Comparison of ENCODE assay signal across 8 cellular contexts in the genomic region with DNA sequence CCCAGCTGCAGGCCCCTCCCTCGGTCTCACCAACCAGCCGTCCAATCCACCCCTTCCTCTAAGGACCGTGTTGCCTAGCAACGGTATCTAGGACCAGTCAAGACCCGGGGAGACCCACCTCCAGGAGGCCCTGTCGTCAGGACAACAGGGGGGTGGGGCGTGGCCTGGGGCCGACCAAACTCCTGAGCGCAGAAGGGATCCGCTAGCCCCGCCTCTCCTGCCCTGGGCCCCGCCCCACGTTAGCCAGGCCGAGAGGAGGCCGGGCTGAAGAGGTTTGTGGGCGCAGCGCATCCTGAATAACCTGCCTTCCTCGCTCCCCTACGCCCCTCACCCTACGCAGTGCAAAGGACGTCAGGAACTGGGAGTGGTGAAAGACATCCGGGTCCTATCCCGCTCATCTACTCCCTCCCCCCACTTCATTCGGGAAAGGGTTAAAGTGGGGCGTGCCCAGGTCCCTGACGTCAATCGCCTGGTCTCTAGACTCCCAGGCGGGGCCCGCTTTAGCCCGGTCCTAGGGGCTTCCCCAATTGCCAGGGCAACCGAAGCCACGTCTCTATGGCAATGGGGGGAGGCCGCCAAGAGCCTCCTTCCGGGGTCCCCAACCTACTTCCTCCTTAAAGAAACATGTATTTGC. TPM values are rescaled to one million over a fixed set of nuclear protein-coding genes. Genes with fewer than 3 reads are reported as not detected.
DNase-seq lines count a peak whose midpoint lies in the region; ATAC-seq and TF ChIP-seq lines count a peak whose summit lies in the region.

No MANE protein-coding gene starts in this region.

- TF ChIP-seq CTCF in fibroblast of villous mesenchyme (IDR thresholded peaks at IDR 0.05; ENCODE audit: insufficient read depth, low read depth, low read length) (no peak), neural cell (IDR thresholded peaks at IDR 0.05; ENCODE audit: poor library complexity, severe bottlenecking) (no peak)

- peak; percentile 77 for ATAC-seq in HG03097 (IDR thresholded peaks at IDR 0.05; ENCODE audit: low FRiP score, unreplicated experiment)
- ATAC-seq in stimulated activated naive CD8-positive, alpha-beta T cell treated with anti-CD3 and anti-CD28 coated beads, Interleukin-15, Interleukin-2, amounts not matched to agents 100 U/mL and 50 U/mL, for 24 hours, result peak; percentile 90

- no peaks in the 10 kb centered on the region for H3K27me3 ChIP-seq in neural cell (ENCODE audit: insufficient read depth, low read depth, low read length)

- no peaks in the 10 kb centered on the region for H3F3A ChIP-seq in neural cell (ENCODE audit: insufficient read depth, low read length, poor library complexity, severe bottlenecking)

- H3K4me2 ChIP-seq in neural cell (ENCODE audit: low read length), result peak overlapping the region; percentile 95

- peak; percentile 85 for TF ChIP-seq EP300 in neural cell (conservative IDR thresholded peaks at IDR 0.05; ENCODE audit: poor library complexity, severe bottlenecking)

- no peaks in the 10 kb centered on the region for H3K36me3 ChIP-seq in neural cell (ENCODE audit: insufficient read depth, low read length)

- H4K20me1 ChIP-seq in neural cell (ENCODE audit: insufficient read depth), result no peaks in the 10 kb centered on the region

- no peaks in the 10 kb centered on the region for H3K9me3 ChIP-seq in neural cell (ENCODE audit: low read length)

- H3K4me3 ChIP-seq in fibroblast of villous mesenchyme (ENCODE audit: low read depth, low read length) (peak overlapping the region; percentile 62), neural cell (ENCODE audit: low read length) (peak overlapping the region; percentile 75)

- H3K9me2 ChIP-seq in neural cell (ENCODE audit: insufficient read depth, low read length), result no peaks in the 10 kb centered on the region

- peak; percentile 35 for TF ChIP-seq RAD21 in neural cell (conservative IDR thresholded peaks at IDR 0.05)

- peaks cover 38% of the 10 kb centered on the region for H3K79me2 ChIP-seq in neural cell (replicated peaks; ENCODE audit: insufficient read depth, low read length)

- DNase-seq in SIG-M5 treated with dmso at 0.1 percent for 504 hours (lab: John Stamatoyannopoulos, UW; ENCODE audit: unreplicated experiment) (peak; percentile 63), SIG-M5 (lab: John Stamatoyannopoulos, UW) (no peak), NCI-H82 treated with DMSO at 0.1 percent for 48 hours (lab: John Stamatoyannopoulos, UW; ENCODE audit: unreplicated experiment) (peak; percentile 64), fibroblast of villous mesenchyme (ENCODE audit: low read depth) (peak; percentile 90)
- DNase-seq in activated T-helper 9 cell treated with anti-CD3 and anti-CD28 coated beads, Interleukin-2, amount 50 U/mL, for 16 hours (ENCODE audit: low read depth), result peak; percentile 84
- DNase-seq in stimulated activated naive CD8-positive, alpha-beta T cell treated with anti-CD3 and anti-CD28 coated beads, Interleukin-15, Interleukin-2, amounts not matched to agents 100 U/mL and 50 U/mL, for 24 hours, result peak; percentile 95

- H2AFZ ChIP-seq in neural cell (ENCODE audit: low read depth, low read length), result peak overlapping the region; percentile 46

- peak overlapping the region; percentile 87 for H3K9ac ChIP-seq in neural cell (ENCODE audit: low read length)

- peak overlapping the region; percentile 96 for H3K27ac ChIP-seq in neural cell (ENCODE audit: low read length)

TF ChIP-seq in neural cell, 6 proteins besides CTCF, POLR2A, EP300 and RAD21:
- TF ChIP-seq TAF1 (IDR thresholded peaks at IDR 0.05; ENCODE audit: low read depth), result no peak
- peak; percentile 96 for TF ChIP-seq POLR2AphosphoS5 (IDR thresholded peaks at IDR 0.05)
- TF ChIP-seq SMC3 (conservative IDR thresholded peaks at IDR 0.05; ENCODE audit: poor library complexity), result peak; percentile 54
- TF ChIP-seq MXI1 (conservative IDR thresholded peaks at IDR 0.05; ENCODE audit: poor library complexity, severe bottlenecking), result peak; percentile 81
TF ChIP-seq in neural cell: peak in this region for 3.

RNA-seq across cellular contexts. Expression of a gene that starts 14.7 kb away (rescaled TPM):
- total RNA-seq in fibroblast of villous mesenchyme, result 10.6 and 14.2 TPM in 2 replicates
- 126 and 145 TPM in 2 replicates for polyA plus RNA-seq in neural cell
- polyA minus RNA-seq in neural cell, result 124 and 136 TPM in 2 replicates

RNA-seq across cellular contexts. Expression of a gene that starts 14.8 kb away (rescaled TPM):
- 171 and 255 TPM in 2 replicates for total RNA-seq in fibroblast of villous mesenchyme
- polyA plus RNA-seq in neural cell, result 397 and 483 TPM in 2 replicates
- polyA minus RNA-seq in neural cell, result 81.0 and 90.6 TPM in 2 replicates

RNA-seq across cellular contexts. Expression of a gene that starts 25.8 kb away (rescaled TPM):
- total RNA-seq in fibroblast of villous mesenchyme, result 0.43 and 0.64 TPM in 2 replicates
- 75.6 and 80.2 TPM in 2 replicates for polyA plus RNA-seq in neural cell
- polyA minus RNA-seq in neural cell, result 24.5 and 34.3 TPM in 2 replicates

RNA-seq across cellular contexts. Expression of a gene that starts 29.4 kb away (rescaled TPM):
- 102 and 105 TPM in 2 replicates for total RNA-seq in fibroblast of villous mesenchyme
- 41.1 and 59.2 TPM in 2 replicates for polyA plus RNA-seq in neural cell
- polyA minus RNA-seq in neural cell, result 84.3 and 92.8 TPM in 2 replicates

RNA-seq across cellular contexts. Expression of a gene that starts 34.3 kb away (rescaled TPM):
- 51.8 and 54.1 TPM in 2 replicates for total RNA-seq in fibroblast of villous mesenchyme
- 55.7 and 60.3 TPM in 2 replicates for polyA plus RNA-seq in neural cell
- 53.1 and 54.8 TPM in 2 replicates for polyA minus RNA-seq in neural cell
